In genomic region chr3:24123596-24123995, GRCh38 we compare ENCODE assay signal across 16 cellular contexts.
DNase-seq lines count a peak whose midpoint lies in the region; ATAC-seq and TF ChIP-seq lines count a peak whose summit lies in the region.
"Had no signal": no experiment of that assay in that cellular context is flagged by ENCODE, and none has a peak within 500 bp of the region (broad histone marks: within the 10 kb centered on the region; RNA-seq: fewer than 3 reads in every experiment).

No MANE protein-coding gene starts in this region.

- H3K79me2 ChIP-seq in osteoblast (ENCODE audit: insufficient read depth, low read length) = no peaks in the 10 kb centered on the region

- H3K9me3 Mint-ChIP-seq in Caco-2 (ENCODE audit: unreplicated experiment) = no peaks in the 10 kb centered on the region
- H3K9me3 Mint-ChIP-seq: activated CD4-positive, alpha-beta T cell treated with anti-CD3 and anti-CD28 coated beads, Interleukin-2, amount 10 ng/mL, durations not matched to agents 24 days and 14 days; neural crest cell had no signal

- H3K4me1 ChIP-seq in Caco-2 (no peaks in the 10 kb centered on the region), osteoblast (ENCODE audit: insufficient read depth, low read length) (peaks cover 12% of the 10 kb centered on the region)

- POLR2A ChIA-PET in Caco-2 (lab: Charles Lee) = no interaction called here

- H3K27ac ChIP-seq in osteoblast (ENCODE audit: low read depth, low read length) = no peak overlapping the region

- H2AFZ ChIP-seq in osteoblast (ENCODE audit: low read length) = no peak overlapping the region

- H4K20me1 ChIP-seq in osteoblast (ENCODE audit: insufficient read depth, low read length) = no peaks in the 10 kb centered on the region

- H3K36me3 ChIP-seq in Caco-2 (ENCODE audit: control insufficient read depth, insufficient read depth, low read length) (no peaks in the 10 kb centered on the region; the same call in 1 of the 2 replicates), osteoblast (ENCODE audit: insufficient read depth, low read length) (no peaks in the 10 kb centered on the region)

- no peak overlapping the region for H3K4me3 ChIP-seq in Caco-2 (ENCODE audit: low read depth, low read length)
- no peak overlapping the region for H3K4me3 ChIP-seq in epithelial cell of esophagus (ENCODE audit: low read length)
- H3K4me3 ChIP-seq in osteoblast (ENCODE audit: insufficient read depth, low read length) = no peak overlapping the region
- H3K4me3 ChIP-seq: K562 had no signal

- H3K9me3 ChIP-seq in Caco-2 (no peaks in the 10 kb centered on the region), osteoblast (ENCODE audit: low read depth, low read length) (no peaks in the 10 kb centered on the region)

- no peaks in the 10 kb centered on the region for H3K36me3 Mint-ChIP-seq in Caco-2 (ENCODE audit: insufficient read depth, unreplicated experiment)

- peak overlapping the region; percentile 37 for H3K27ac Mint-ChIP-seq in Caco-2 (ENCODE audit: unreplicated experiment)
- H3K27ac Mint-ChIP-seq: activated CD4-positive, alpha-beta T cell treated with anti-CD3 and anti-CD28 coated beads, Interleukin-2, amount 10 ng/mL, durations not matched to agents 24 days and 14 days; B cell had no signal

- H3K4me2 ChIP-seq in osteoblast (ENCODE audit: insufficient read depth, low read length) = no peak overlapping the region

- CTCF ChIA-PET in Caco-2 (lab: Charles Lee) = no interaction called here

- DNase-seq in Caco-2 = no peak
- peak; percentile 32 for DNase-seq in NCI-H226
- DNase-seq in epithelial cell of esophagus (ENCODE audit: low read depth) = peak; percentile 13
- peak; percentile 47 for DNase-seq in osteoblast (ENCODE audit: insufficient read length, low spot score, missing footprints)
- no peak for DNase-seq in DMS79 (lab: John Stamatoyannopoulos, UW)
- no peak for DNase-seq in NCI-H748 treated with DMSO at 0.1 percent for 48 hours (lab: John Stamatoyannopoulos, UW)
- DNase-seq: activated CD4-positive, alpha-beta T cell treated with anti-CD3 and anti-CD28 coated beads, Interleukin-2, amount 10 ng/mL, durations not matched to agents 24 days and 14 days; activated naive CD4-positive, alpha-beta T cell treated with anti-CD3 and anti-CD28 coated beads, Interleukin-2, amount 50 U/mL, for 16 hours; cerebellar nuclear complex; islet precursor cell; NCI-H774 had no signal

- H3K27me3 ChIP-seq in Caco-2 (replicated peaks; ENCODE audit: control insufficient read depth, insufficient read depth, low read length) = no peaks in the 10 kb centered on the region
- H3K27me3 ChIP-seq in osteoblast (ENCODE audit: insufficient read depth, low read length) = no peaks in the 10 kb centered on the region

- no TSS peak for BruUV-seq in Caco-2 (replicated peaks; lab: Mats Ljungman, UMichigan)

- no peak for TF ChIP-seq CTCF in Caco-2 (IDR thresholded peaks at IDR 0.05; ENCODE audit: insufficient read depth in 1 of 2, low read depth in 1 of 2, low read length in 1 of 2, severe bottlenecking in 1 of 2, unreplicated experiment in 1 of 2)
- no peak for TF ChIP-seq CTCF in epithelial cell of esophagus (IDR thresholded peaks at IDR 0.05; ENCODE audit: insufficient read depth, low read depth, low read length, missing control alignments)
- no peak for TF ChIP-seq CTCF in osteoblast (IDR thresholded peaks at IDR 0.05; ENCODE audit: extremely low read depth, low read depth, low read length)

- H3K27me3 Mint-ChIP-seq in Caco-2 (ENCODE audit: insufficient read depth, unreplicated experiment) = no peaks in the 10 kb centered on the region
- H3K27me3 Mint-ChIP-seq: activated CD4-positive, alpha-beta T cell treated with anti-CD3 and anti-CD28 coated beads, Interleukin-2, amount 10 ng/mL, durations not matched to agents 24 days and 14 days; B cell had no signal

- intact Hi-C loops in Caco-2 (cut with micrococcal nuclease; ENCODE audit: unreplicated experiment) = no loop called here

- no peak overlapping the region for H3K4me3 Mint-ChIP-seq in Caco-2 (ENCODE audit: unreplicated experiment)
- H3K4me3 Mint-ChIP-seq: activated CD4-positive, alpha-beta T cell treated with anti-CD3 and anti-CD28 coated beads, Interleukin-2, amount 10 ng/mL, durations not matched to agents 24 days and 14 days; B cell; neural crest cell had no signal

- ATAC-seq in HG02610 (IDR thresholded peaks at IDR 0.05; ENCODE audit: unreplicated experiment) (no peak), GM21723 (IDR thresholded peaks at IDR 0.05; ENCODE audit: unreplicated experiment) (no peak)
- ATAC-seq: K562 had no signal

- peaks cover 6% of the 10 kb centered on the region for H3K4me1 Mint-ChIP-seq in Caco-2 (ENCODE audit: low read depth, unreplicated experiment)
- H3K4me1 Mint-ChIP-seq: activated CD4-positive, alpha-beta T cell treated with anti-CD3 and anti-CD28 coated beads, Interleukin-2, amount 10 ng/mL, durations not matched to agents 24 days and 14 days; B cell; neural crest cell had no signal

Comparison
In these comparisons a context has a peak if more than half of its experiments do, and no peak if none do; other contexts are left out.
1. DNase-seq: peak in NCI-H226 (single experiment), epithelial cell of esophagus (single experiment) and osteoblast (single experiment); none in Caco-2 (0 of 2), DMS79 (single experiment) and NCI-H748 treated with DMSO at 0.1 percent for 48 hours (single experiment).